ENCODE assay signal across 1 cellular context in genomic region chr6:137761072-137761471, GRCh38.
TF ChIP-seq lines count a peak whose summit lies in the region.

No MANE protein-coding gene starts in this region.

TF ChIP-seq in HepG2, 621 proteins besides CTCF, POLR2A, EP300 and RAD21 (continued from another document):
- TF ChIP-seq, protein P1, sequence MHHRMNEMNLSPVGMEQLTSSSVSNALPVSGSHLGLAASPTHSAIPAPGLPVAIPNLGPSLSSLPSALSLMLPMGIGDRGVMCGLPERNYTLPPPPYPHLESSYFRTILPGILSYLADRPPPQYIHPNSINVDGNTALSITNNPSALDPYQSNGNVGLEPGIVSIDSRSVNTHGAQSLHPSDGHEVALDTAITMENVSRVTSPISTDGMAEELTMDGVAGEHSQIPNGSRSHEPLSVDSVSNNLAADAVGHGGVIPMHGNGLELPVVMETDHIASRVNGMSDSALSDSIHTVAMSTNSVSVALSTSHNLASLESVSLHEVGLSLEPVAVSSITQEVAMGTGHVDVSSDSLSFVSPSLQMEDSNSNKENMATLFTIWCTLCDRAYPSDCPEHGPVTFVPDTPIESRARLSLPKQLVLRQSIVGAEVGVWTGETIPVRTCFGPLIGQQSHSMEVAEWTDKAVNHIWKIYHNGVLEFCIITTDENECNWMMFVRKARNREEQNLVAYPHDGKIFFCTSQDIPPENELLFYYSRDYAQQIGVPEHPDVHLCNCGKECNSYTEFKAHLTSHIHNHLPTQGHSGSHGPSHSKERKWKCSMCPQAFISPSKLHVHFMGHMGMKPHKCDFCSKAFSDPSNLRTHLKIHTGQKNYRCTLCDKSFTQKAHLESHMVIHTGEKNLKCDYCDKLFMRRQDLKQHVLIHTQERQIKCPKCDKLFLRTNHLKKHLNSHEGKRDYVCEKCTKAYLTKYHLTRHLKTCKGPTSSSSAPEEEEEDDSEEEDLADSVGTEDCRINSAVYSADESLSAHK (CRISPR knock-in tag; IDR thresholded peaks at IDR 0.05; ENCODE audit: borderline replicate concordance) = no peak
- TF ChIP-seq CAMTA2 (CRISPR knock-in tag; IDR thresholded peaks at IDR 0.05; ENCODE audit: borderline replicate concordance) (no peak), ZNF432 (CRISPR knock-in tag; IDR thresholded peaks at IDR 0.05; ENCODE audit: borderline replicate concordance) (no peak), ZNF431 (CRISPR knock-in tag; IDR thresholded peaks at IDR 0.05; ENCODE audit: borderline replicate concordance, low read depth) (no peak), HOXA9 (CRISPR knock-in tag; IDR thresholded peaks at IDR 0.05; ENCODE audit: borderline replicate concordance) (no peak), FOXP1 (IDR thresholded peaks at IDR 0.05) (no peak), FOXP1 (CRISPR knock-in tag; IDR thresholded peaks at IDR 0.05) (no peak), MAFK (conservative IDR thresholded peaks at IDR 0.05 in 1 of 2, IDR thresholded peaks at IDR 0.05 in 1 of 2; ENCODE audit: low read length in 2 of 2) (no peak)
- TF ChIP-seq, protein P2, sequence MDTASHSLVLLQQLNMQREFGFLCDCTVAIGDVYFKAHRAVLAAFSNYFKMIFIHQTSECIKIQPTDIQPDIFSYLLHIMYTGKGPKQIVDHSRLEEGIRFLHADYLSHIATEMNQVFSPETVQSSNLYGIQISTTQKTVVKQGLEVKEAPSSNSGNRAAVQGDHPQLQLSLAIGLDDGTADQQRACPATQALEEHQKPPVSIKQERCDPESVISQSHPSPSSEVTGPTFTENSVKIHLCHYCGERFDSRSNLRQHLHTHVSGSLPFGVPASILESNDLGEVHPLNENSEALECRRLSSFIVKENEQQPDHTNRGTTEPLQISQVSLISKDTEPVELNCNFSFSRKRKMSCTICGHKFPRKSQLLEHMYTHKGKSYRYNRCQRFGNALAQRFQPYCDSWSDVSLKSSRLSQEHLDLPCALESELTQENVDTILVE (CRISPR knock-in tag; IDR thresholded peaks at IDR 0.05) = no peak
